25 cellular contexts compared by ENCODE assay signal in the genomic region with DNA sequence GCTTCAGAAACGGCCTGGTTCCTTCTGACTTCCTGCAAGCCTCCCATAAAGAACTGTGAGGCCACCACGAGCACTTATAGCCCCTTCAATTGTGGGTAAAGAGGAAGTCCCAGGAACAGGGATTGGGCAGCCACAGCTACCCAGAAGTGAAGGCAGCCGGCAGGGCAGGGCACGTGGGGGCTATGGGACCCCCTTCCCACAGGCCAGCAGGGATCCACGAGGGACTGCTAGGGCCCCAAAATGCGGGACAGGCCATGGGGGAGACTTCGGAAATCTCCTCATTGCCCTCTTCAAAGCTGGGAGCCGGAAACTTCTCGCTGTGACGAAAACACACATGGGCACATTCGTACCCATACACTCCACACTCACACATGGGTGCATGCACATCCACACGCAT.
"Had no signal": no experiment of that assay in that cellular context is flagged by ENCODE, and none has a peak within 500 bp of the region (broad histone marks: within the 10 kb centered on the region; RNA-seq: fewer than 3 reads in every experiment).

No MANE protein-coding gene starts in this region.

- H3K9me3 ChIP-seq: left lung, lower lobe of right lung, right atrium auricular region, right lobe of liver, suprapubic skin, thoracic aorta, tibial artery, upper lobe of right lung had no signal

- H3K36me3 Mint-ChIP-seq: mesothelial cell of epicardium; naive B cell; natural killer cell treated with Interleukin-12 subunit alpha and Interleukin-12 subunit beta and Interleukin-15 and Interleukin-18, amount 100 ng/mL, for 72 hours; stimulated activated effector memory CD8-positive, alpha-beta T cell treated with anti-CD3 and anti-CD28 coated beads, Interleukin-12 subunit alpha, Interleukin-12 subunit beta, amount 100 ng/mL, for 72 hours had no signal

- H3K4me1 ChIP-seq: left lung, lower lobe of right lung, parathyroid adenoma, right atrium auricular region, right lobe of liver, suprapubic skin, tibial artery, upper lobe of right lung had no signal

- H2AFZ ChIP-seq: parathyroid adenoma had no signal

- H3K27me3 Mint-ChIP-seq: naive B cell; natural killer cell treated with Interleukin-12 subunit alpha and Interleukin-12 subunit beta and Interleukin-15 and Interleukin-18, amount 100 ng/mL, for 72 hours; stimulated activated naive CD8-positive, alpha-beta T cell treated with anti-CD3 and anti-CD28 coated beads, Interleukin-15, Interleukin-2, amounts not matched to agents 100 ng/mL and 50 ng/mL, for 24 hours had no signal

- H3K4me3 ChIP-seq: left lung, lower lobe of right lung, right atrium auricular region, right lobe of liver, skin epidermis, suprapubic skin, thoracic aorta, tibial artery, upper lobe of right lung had no signal

- H3K27ac Mint-ChIP-seq: mesothelial cell of epicardium; natural killer cell treated with Interleukin-12 subunit alpha and Interleukin-12 subunit beta and Interleukin-15 and Interleukin-18, amount 100 ng/mL, for 72 hours; progenitor cell of endocrine pancreas; stimulated activated effector memory CD8-positive, alpha-beta T cell treated with anti-CD3 and anti-CD28 coated beads, Interleukin-12 subunit alpha, Interleukin-12 subunit beta, amount 100 ng/mL, for 72 hours; stimulated activated naive CD8-positive, alpha-beta T cell treated with anti-CD3 and anti-CD28 coated beads, Interleukin-15, Interleukin-2, amounts not matched to agents 100 ng/mL and 50 ng/mL, for 24 hours had no signal

- H3K4me3 Mint-ChIP-seq: mesothelial cell of epicardium; naive B cell; natural killer cell treated with Interleukin-12 subunit alpha and Interleukin-12 subunit beta and Interleukin-15 and Interleukin-18, amount 100 ng/mL, for 72 hours; stimulated activated effector memory CD8-positive, alpha-beta T cell treated with anti-CD3 and anti-CD28 coated beads, Interleukin-12 subunit alpha, Interleukin-12 subunit beta, amount 100 ng/mL, for 72 hours; stimulated activated naive CD8-positive, alpha-beta T cell treated with anti-CD3 and anti-CD28 coated beads, Interleukin-15, Interleukin-2, amounts not matched to agents 100 ng/mL and 50 ng/mL, for 24 hours had no signal

- H3K4me1 Mint-ChIP-seq: mesothelial cell of epicardium; naive B cell; stimulated activated effector memory CD8-positive, alpha-beta T cell treated with anti-CD3 and anti-CD28 coated beads, Interleukin-12 subunit alpha, Interleukin-12 subunit beta, amount 100 ng/mL, for 72 hours had no signal

- ATAC-seq: left colon, left lung, lower lobe of right lung, upper lobe of right lung had no signal

- H3K36me3 ChIP-seq: left lung, lower lobe of right lung, right atrium auricular region, right lobe of liver, suprapubic skin, thoracic aorta, tibial artery, upper lobe of right lung had no signal

- H3K27me3 ChIP-seq: right atrium auricular region, right lobe of liver, upper lobe of right lung had no signal

- H3K27ac ChIP-seq: left lung, lower lobe of right lung, parathyroid adenoma, right atrium auricular region, right lobe of liver, skin epidermis, suprapubic skin, thoracic aorta, tibial artery, upper lobe of right lung had no signal

- H3K9me3 Mint-ChIP-seq: mesothelial cell of epicardium; naive B cell; natural killer cell treated with Interleukin-12 subunit alpha and Interleukin-12 subunit beta and Interleukin-15 and Interleukin-18, amount 100 ng/mL, for 72 hours; stimulated activated effector memory CD8-positive, alpha-beta T cell treated with anti-CD3 and anti-CD28 coated beads, Interleukin-12 subunit alpha, Interleukin-12 subunit beta, amount 100 ng/mL, for 72 hours; stimulated activated naive CD8-positive, alpha-beta T cell treated with anti-CD3 and anti-CD28 coated beads, Interleukin-15, Interleukin-2, amounts not matched to agents 100 ng/mL and 50 ng/mL, for 24 hours had no signal

- H3K79me2 ChIP-seq: parathyroid adenoma had no signal

- DNase-seq: hippocampal formation; kidney glomerular epithelial cell; left colon; lower lobe of right lung; mammary epithelial cell; mesenchymal stem cell; naive B cell; nucleus accumbens; stimulated activated CD4-positive, alpha-beta T cell treated with anti-CD3 and anti-CD28 coated beads, Interleukin-4, amount 100 ng/mL, for 24 hours; stimulated activated naive CD4-positive, alpha-beta T cell; trophoblast cell; upper lobe of right lung had no signal
